In the genomic region with DNA sequence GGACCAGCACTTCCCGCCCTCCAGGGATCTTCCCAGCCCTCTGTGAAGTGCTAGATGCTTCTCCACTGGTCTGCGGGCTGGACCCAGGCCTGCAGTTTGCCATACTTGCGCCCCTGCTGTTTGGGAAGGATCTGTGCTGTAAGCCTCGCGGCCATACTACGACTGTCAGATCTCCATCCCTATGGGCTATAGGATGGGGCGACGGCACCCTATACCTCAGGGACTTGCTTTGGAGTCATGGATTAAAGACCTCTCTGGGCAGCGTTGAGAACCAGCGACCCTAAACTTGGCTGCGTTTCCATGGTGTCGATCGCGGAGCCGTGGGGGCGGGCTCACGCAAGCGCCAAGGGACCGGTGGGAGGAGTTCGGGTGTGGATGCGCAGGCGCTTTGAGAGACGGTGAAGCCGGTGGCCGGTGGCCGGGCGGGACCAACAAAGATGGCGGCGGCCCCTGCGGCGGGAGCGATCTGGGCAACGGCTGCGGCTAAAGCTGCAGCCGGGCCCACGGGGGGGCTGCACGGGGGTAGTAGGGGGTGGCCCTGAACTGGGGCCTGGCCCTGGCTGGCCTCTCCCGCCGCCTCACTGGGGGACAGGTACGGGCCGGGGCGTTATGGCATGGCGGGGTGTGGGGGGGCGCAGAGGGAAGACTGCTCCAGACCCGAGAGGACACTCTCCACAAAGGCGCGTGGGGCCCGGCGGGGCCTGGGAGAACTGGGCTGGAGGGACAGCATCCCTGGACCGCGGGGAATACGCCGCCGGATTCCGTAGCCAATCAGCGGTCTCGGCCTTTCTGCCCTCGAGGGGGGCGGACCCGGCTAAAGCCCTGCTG, we compare ENCODE assay signal across 8 cellular contexts. TPM values are rescaled to one million over a fixed set of nuclear protein-coding genes. Genes with fewer than 3 reads are reported as not detected.
DNase-seq lines count a peak whose midpoint lies in the region; ATAC-seq, FAIRE-seq and TF ChIP-seq lines count a peak whose summit lies in the region.

A gene with protein sequence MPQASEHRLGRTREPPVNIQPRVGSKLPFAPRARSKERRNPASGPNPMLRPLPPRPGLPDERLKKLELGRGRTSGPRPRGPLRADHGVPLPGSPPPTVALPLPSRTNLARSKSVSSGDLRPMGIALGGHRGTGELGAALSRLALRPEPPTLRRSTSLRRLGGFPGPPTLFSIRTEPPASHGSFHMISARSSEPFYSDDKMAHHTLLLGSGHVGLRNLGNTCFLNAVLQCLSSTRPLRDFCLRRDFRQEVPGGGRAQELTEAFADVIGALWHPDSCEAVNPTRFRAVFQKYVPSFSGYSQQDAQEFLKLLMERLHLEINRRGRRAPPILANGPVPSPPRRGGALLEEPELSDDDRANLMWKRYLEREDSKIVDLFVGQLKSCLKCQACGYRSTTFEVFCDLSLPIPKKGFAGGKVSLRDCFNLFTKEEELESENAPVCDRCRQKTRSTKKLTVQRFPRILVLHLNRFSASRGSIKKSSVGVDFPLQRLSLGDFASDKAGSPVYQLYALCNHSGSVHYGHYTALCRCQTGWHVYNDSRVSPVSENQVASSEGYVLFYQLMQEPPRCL (plus strand): TSS at position 414 of the 828 bp plus-strand sequence. CDS start 1,141 bp downstream, outside the sequence.

- DNase-seq in AG04449 (ENCODE audit: low read depth, low spot score) (no peak), NCI-H2227 treated with DMSO at 0.1 percent for 48 hours (lab: John Stamatoyannopoulos, UW) (peak; percentile 96), WERI-Rb-1 (peak; percentile 98), breast epithelium (ENCODE audit: low spot score in 2 of 2) (peak; percentile 90 to 94), iPS-NIHi11 (ENCODE audit: low spot score) (peak; percentile 97), small intestine (peak; percentile 92)

- no peaks in the 10 kb centered on the region for H3K9me3 ChIP-seq in WERI-Rb-1 (ENCODE audit: severe bottlenecking)
- no peaks in the 10 kb centered on the region for H3K9me3 ChIP-seq in breast epithelium
- H3K9me3 ChIP-seq in small intestine (ENCODE audit: control insufficient read depth, low read depth) = no peaks in the 10 kb centered on the region

- peak; percentile 63 for TF ChIP-seq POLR2A in breast epithelium (IDR thresholded peaks at IDR 0.05)

- intact Hi-C loops in breast epithelium (cut with DNase I; ENCODE audit: low total_unique reads) = no loop called here

- TF ChIP-seq CTCF in AG04449 (IDR thresholded peaks at IDR 0.05; ENCODE audit: insufficient read depth, low read length, missing control alignments) = peak; percentile 38
- TF ChIP-seq CTCF in WERI-Rb-1 (IDR thresholded peaks at IDR 0.05; ENCODE audit: low read depth, low read length) = peak; percentile 56
- TF ChIP-seq CTCF in breast epithelium (IDR thresholded peaks at IDR 0.05) = peak in 2 of 3 donors; percentile 44 to 47

- H3K4me1 ChIP-seq in breast epithelium (peaks cover 7 to 14% of the 10 kb centered on the region in 2 donors), small intestine (ENCODE audit: control insufficient read depth in 2 of 2, insufficient read depth in 1 of 2, low read depth in 1 of 2, low read length in 1 of 2) (peaks cover 0 to 2% of the 10 kb centered on the region in 2 donors)

- H3K27ac ChIP-seq in WERI-Rb-1 = peak within 1 kb of the TSS; percentile 91
- peak within 1 kb of the TSS; percentile 87 to 91 for H3K27ac ChIP-seq in breast epithelium
- H3K27ac ChIP-seq in small intestine (ENCODE audit: low read depth in 1 of 2, low read length in 1 of 2) = peak within 1 kb of the TSS; percentile 38 to 92

- CTCF ChIA-PET in AG04449 (lab: Yijun Ruan, JAX) = interaction anchor here (2.4 to 2.7 kb wide), 2 partner anchors 21 to 26 kb away, joined by 9 to 10 read pairs; a partner anchor contains a TSS

- peak within 1 kb of the TSS; percentile 90 for H3K4me3 ChIP-seq in AG04449 (ENCODE audit: low read depth, low read length)
- H3K4me3 ChIP-seq in WERI-Rb-1 (ENCODE audit: low read depth, low read length) = peak within 1 kb of the TSS; percentile 63
- peak within 1 kb of the TSS; percentile 77 to 93 (median 79) for H3K4me3 ChIP-seq in breast epithelium
- peak within 1 kb of the TSS; percentile 92 for H3K4me3 ChIP-seq in small intestine (ENCODE audit: low read depth in 1 of 2, low read length in 2 of 2)

- ATAC-seq in GM18907 (IDR thresholded peaks at IDR 0.05; ENCODE audit: unreplicated experiment) (peak; percentile 80), HG03159 (IDR thresholded peaks at IDR 0.05; ENCODE audit: unreplicated experiment) (peak; percentile 75)

- H3K27me3 ChIP-seq in WERI-Rb-1 (ENCODE audit: insufficient read depth, low read depth, severe bottlenecking) (no peaks in the 10 kb centered on the region), breast epithelium (no peaks in the 10 kb centered on the region), small intestine (ENCODE audit: control insufficient read depth in 2 of 2, insufficient read depth in 2 of 2, low read length in 2 of 2) (no peaks in the 10 kb centered on the region)

- H3K36me3 ChIP-seq in WERI-Rb-1 (peaks cover 57% of the 10 kb centered on the region), breast epithelium (no peaks in the 10 kb centered on the region), small intestine (ENCODE audit: control insufficient read depth in 2 of 2, insufficient read depth in 2 of 2, low read length in 2 of 2) (no peaks in the 10 kb centered on the region)

- POLR2A ChIA-PET in AG04449 (lab: Yijun Ruan, JAX) = interaction anchor here (1.0 kb wide), 1 partner anchor 39 kb away, joined by 3 read pairs; a partner anchor contains a TSS

- no peak for FAIRE-seq in small intestine (lab: Jason Lieb, UNC)

- WGBS in small intestine, 3 donors = 1 to 3% (median 2%) methylated on average over 55 to 60 of the region's 60 CpGs

RNA-seq across cellular contexts. Expression of the gene that starts here (rescaled TPM):
- total RNA-seq in breast epithelium = 10 to 100 TPM; 11.7 to 26.9 (median 24.9) TPM
- polyA plus RNA-seq in small intestine = 10 to 100 TPM; 15.4 to 19.7 (median 16.1) TPM
